In the genomic region with DNA sequence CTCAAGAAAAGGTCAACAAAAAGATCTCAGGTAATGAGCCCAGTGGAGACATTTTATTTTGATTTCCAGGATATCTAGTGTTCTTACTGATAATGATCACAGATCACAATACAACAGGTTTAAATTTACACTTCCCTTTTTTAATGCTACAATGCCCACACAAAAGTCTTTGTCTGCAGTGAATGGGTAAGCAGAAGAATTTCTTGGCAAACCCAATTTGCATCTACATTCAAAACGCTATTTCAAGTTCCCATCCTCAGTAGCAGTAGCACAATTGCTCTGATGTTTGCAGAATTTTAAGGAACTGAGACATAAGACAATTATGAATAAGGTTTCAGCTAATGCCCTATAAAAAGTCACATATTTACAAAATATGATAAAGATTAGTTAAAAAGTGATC, we compare ENCODE assay signal across 25 cellular contexts.
"Had no signal": no experiment of that assay in that cellular context is flagged by ENCODE, and none has a peak within 500 bp of the region (broad histone marks: within the 10 kb centered on the region; RNA-seq: fewer than 3 reads in every experiment).

No MANE protein-coding gene starts in this region.

- H3K27ac Mint-ChIP-seq: activated B cell treated with CpG ODN at 0.5 μM for 24 hours; activated naive CD4-positive, alpha-beta T cell treated with anti-CD3 and anti-CD28 coated beads for 36 hours; activated naive CD8-positive, alpha-beta T cell treated with anti-CD3 and anti-CD28 coated beads, Interleukin-2, amount 10 ng/mL, durations not matched to agents 7 days and 5 days; activated T-cell treated with anti-CD3 and anti-CD28 coated beads, Interleukin-2, amount 50 U/mL, for 72 hours; nephron progenitor cell; stimulated activated naive CD8-positive, alpha-beta T cell treated with anti-CD3 and anti-CD28 coated beads, Interleukin-15, amount 100 ng/mL, for 72 hours had no signal

- H2AFZ ChIP-seq: parathyroid adenoma had no signal

- H3K9me3 ChIP-seq: colonic mucosa, esophagus squamous epithelium, gastroesophageal sphincter, tibial artery had no signal

- H3K4me3 Mint-ChIP-seq: activated B cell treated with CpG ODN at 0.5 μM for 24 hours; activated naive CD4-positive, alpha-beta T cell treated with anti-CD3 and anti-CD28 coated beads for 36 hours; activated naive CD8-positive, alpha-beta T cell treated with anti-CD3 and anti-CD28 coated beads, Interleukin-2, amount 10 ng/mL, durations not matched to agents 7 days and 5 days; activated T-cell treated with anti-CD3 and anti-CD28 coated beads, Interleukin-2, amount 50 U/mL, for 72 hours; nephron progenitor cell; stimulated activated naive CD8-positive, alpha-beta T cell treated with anti-CD3 and anti-CD28 coated beads, Interleukin-15, amount 100 ng/mL, for 72 hours had no signal

- FAIRE-seq: bronchial epithelial cell had no signal

- H3K36me3 Mint-ChIP-seq: activated naive CD8-positive, alpha-beta T cell treated with anti-CD3 and anti-CD28 coated beads, Interleukin-2, amount 10 ng/mL, durations not matched to agents 7 days and 5 days had no signal

- H3K4me1 Mint-ChIP-seq: activated B cell treated with CpG ODN at 0.5 μM for 24 hours; activated naive CD8-positive, alpha-beta T cell treated with anti-CD3 and anti-CD28 coated beads, Interleukin-2, amount 10 ng/mL, durations not matched to agents 7 days and 5 days; stimulated activated naive CD8-positive, alpha-beta T cell treated with anti-CD3 and anti-CD28 coated beads, Interleukin-15, amount 100 ng/mL, for 72 hours had no signal

- H3K4me3 ChIP-seq: colonic mucosa, esophagus squamous epithelium, gastroesophageal sphincter, tibial artery had no signal

- H3K9me3 Mint-ChIP-seq: activated naive CD8-positive, alpha-beta T cell treated with anti-CD3 and anti-CD28 coated beads, Interleukin-2, amount 10 ng/mL, durations not matched to agents 7 days and 5 days; nephron progenitor cell had no signal

- DNase-seq: activated B cell treated with CpG ODN at 0.5 μM for 24 hours; activated CD4-positive, alpha-beta T cell treated with anti-CD3 and anti-CD28 coated beads for 4 hours; activated CD4-positive, alpha-beta T cell treated with anti-CD3 and anti-CD28 coated beads, Interleukin-2, amount 50 U/mL, for 48 hours; activated effector memory CD4-positive, alpha-beta T cell treated with Interleukin-2 at 50 U/mL for 16 hours; activated naive CD4-positive, alpha-beta T cell treated with anti-CD3 and anti-CD28 coated beads for 36 hours; activated naive CD8-positive, alpha-beta T cell treated with anti-CD3 and anti-CD28 coated beads, Interleukin-2, amount 10 ng/mL, durations not matched to agents 7 days and 5 days; activated T-cell treated with anti-CD3 and anti-CD28 coated beads, Interleukin-2, amount 50 U/mL, for 72 hours; amygdala; colonic mucosa; esophagus squamous epithelium; head of caudate nucleus; hypothalamus; islet precursor cell; left cardiac atrium; mesenchymal stem cell; nephron progenitor cell; nucleus accumbens; right cardiac atrium; stimulated activated CD4-positive, alpha-beta T cell treated with anti-CD3 and anti-CD28 coated beads, Interleukin-12 subunit alpha, Interleukin-12 subunit beta, amount 100 ng/mL, for 4 hours; stimulated activated CD4-positive, alpha-beta T cell treated with anti-CD3 and anti-CD28 coated beads, Interleukin-4, amount 100 ng/mL, for 4 hours; stimulated activated naive CD8-positive, alpha-beta T cell treated with anti-CD3 and anti-CD28 coated beads, Interleukin-15, amount 100 ng/mL, for 72 hours; tibial artery had no signal

- H3K9ac ChIP-seq: parathyroid adenoma had no signal

- H3K27me3 Mint-ChIP-seq: activated B cell treated with CpG ODN at 0.5 μM for 24 hours; activated naive CD8-positive, alpha-beta T cell treated with anti-CD3 and anti-CD28 coated beads, Interleukin-2, amount 10 ng/mL, durations not matched to agents 7 days and 5 days; stimulated activated naive CD8-positive, alpha-beta T cell treated with anti-CD3 and anti-CD28 coated beads, Interleukin-15, amount 100 ng/mL, for 72 hours had no signal

- ATAC-seq: activated T-cell treated with anti-CD3 and anti-CD28 coated beads, Interleukin-2, amount 50 U/mL, for 72 hours; gastroesophageal sphincter; left cardiac atrium; right cardiac atrium; stimulated activated naive CD8-positive, alpha-beta T cell treated with anti-CD3 and anti-CD28 coated beads, Interleukin-15, amount 100 ng/mL, for 72 hours had no signal

- H3K36me3 ChIP-seq: colonic mucosa, esophagus squamous epithelium, gastroesophageal sphincter, tibial artery had no signal

- H3K4me1 ChIP-seq: colonic mucosa, esophagus squamous epithelium, gastroesophageal sphincter, parathyroid adenoma, tibial artery had no signal

- H3K27me3 ChIP-seq: colonic mucosa, esophagus squamous epithelium, gastroesophageal sphincter, tibial artery had no signal

- H3K27ac ChIP-seq: colonic mucosa, esophagus squamous epithelium, gastroesophageal sphincter, parathyroid adenoma, tibial artery had no signal

- H3K79me2 ChIP-seq: parathyroid adenoma had no signal
